10 cellular contexts compared by ENCODE assay signal in the genomic region with DNA sequence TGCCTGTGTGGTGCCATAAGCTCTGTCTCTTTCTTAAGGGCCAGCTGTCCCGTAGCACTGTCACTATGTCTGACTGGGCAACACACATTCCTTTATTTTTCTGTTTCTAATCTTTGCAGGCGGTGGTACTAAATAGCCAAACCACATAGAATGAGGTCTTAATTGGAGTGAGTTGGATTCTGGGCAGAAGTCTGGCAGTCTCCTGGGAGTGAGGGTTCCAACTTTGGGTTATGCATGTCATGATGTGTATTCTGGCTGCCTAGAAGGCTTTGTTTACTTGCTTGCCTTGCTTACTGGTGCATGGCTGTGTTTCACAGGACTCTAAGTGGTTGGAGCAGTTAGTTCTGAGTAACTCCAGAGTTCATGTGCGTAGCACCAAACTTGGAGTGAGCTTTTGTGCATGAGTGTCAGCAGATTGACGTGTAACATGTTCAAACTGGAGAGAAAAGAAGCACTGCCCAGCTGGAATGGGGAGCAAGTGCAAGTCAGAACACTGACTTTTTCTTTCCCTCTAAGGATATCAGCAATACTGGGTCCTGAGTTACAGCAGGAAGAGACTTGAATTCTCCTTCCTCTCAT.
DNase-seq lines count a peak whose midpoint lies in the region; FAIRE-seq and TF ChIP-seq lines count a peak whose summit lies in the region.
"Had no signal": no experiment of that assay in that cellular context is flagged by ENCODE, and none has a peak within 500 bp of the region (broad histone marks: within the 10 kb centered on the region; RNA-seq: fewer than 3 reads in every experiment).

No MANE protein-coding gene starts in this region.

- TF ChIP-seq CTCF in foreskin fibroblast (IDR thresholded peaks at IDR 0.05; ENCODE audit: low read depth, low read length), result no peak
- no peak for TF ChIP-seq CTCF in osteoblast (IDR thresholded peaks at IDR 0.05; ENCODE audit: extremely low read depth, low read depth, low read length)

- H4K20me1 ChIP-seq in BLaER1 (no peaks in the 10 kb centered on the region), osteoblast (ENCODE audit: insufficient read depth, low read length) (no peaks in the 10 kb centered on the region)

- no peak overlapping the region for H3K4me3 ChIP-seq in BLaER1
- no peak overlapping the region for H3K4me3 ChIP-seq in SJSA1
- H3K4me3 ChIP-seq in foreskin fibroblast (ENCODE audit: low read depth in 1 of 2, low read length in 2 of 2), result no peak overlapping the region
- H3K4me3 ChIP-seq in osteoblast (ENCODE audit: insufficient read depth, low read length), result peak overlapping the region; percentile 3

- H2AFZ ChIP-seq in osteoblast (ENCODE audit: low read length), result peak overlapping the region; percentile 3

- TF ChIP-seq POLR2A in GM12891 (IDR thresholded peaks at IDR 0.05; ENCODE audit: low read depth, low read length), result no peak

- FAIRE-seq in GM12891 (lab: Jason Lieb, UNC), result no peak

- H3K36me3 ChIP-seq in BLaER1 (no peaks in the 10 kb centered on the region), SJSA1 (no peaks in the 10 kb centered on the region), osteoblast (ENCODE audit: insufficient read depth, low read length) (no peaks in the 10 kb centered on the region)

- H3K27ac ChIP-seq in BLaER1, result no peak overlapping the region; the same call in 1 of the 2 replicates
- peak overlapping the region; percentile 3; the same call in 1 of the 2 replicates for H3K27ac ChIP-seq in SJSA1
- H3K27ac ChIP-seq in osteoblast (ENCODE audit: low read depth, low read length), result peak overlapping the region; percentile 81

- H3K27me3 ChIP-seq in BLaER1 (no peaks in the 10 kb centered on the region), SJSA1 (replicated peaks) (no peaks in the 10 kb centered on the region), osteoblast (ENCODE audit: insufficient read depth, low read length) (no peaks in the 10 kb centered on the region)

- H3K9me3 ChIP-seq in BLaER1 (no peaks in the 10 kb centered on the region; the same call in 1 of the 2 replicates), SJSA1 (replicated peaks) (no peaks in the 10 kb centered on the region), osteoblast (ENCODE audit: low read depth, low read length) (no peaks in the 10 kb centered on the region)

- H3K4me2 ChIP-seq in BLaER1 (peak overlapping the region; percentile 59), osteoblast (ENCODE audit: insufficient read depth, low read length) (peak overlapping the region; percentile 28)

- DNase-seq in SJSA1 (ENCODE audit: low read depth in 1 of 2, low spot score in 2 of 2) (peak in 1 of 2 experiments; percentile 43), foreskin fibroblast (peak; percentile 50 to 55), osteoblast (ENCODE audit: insufficient read length, low spot score, missing footprints) (peak; percentile 45), GM12891 (ENCODE audit: insufficient read length, low spot score) (no peak), SHP77 (lab: John Stamatoyannopoulos, UW) (no peak), mucosa of gallbladder (ENCODE audit: low spot score) (no peak), SW 1271 (lab: John Stamatoyannopoulos, UW) (no peak)
- DNase-seq: NCI-H1436 treated with DMSO at 0.1 percent for 48 hours, T-helper 9 cell had no signal

- peaks cover 14% of the 10 kb centered on the region for H3K4me1 ChIP-seq in BLaER1
- peaks cover 43% of the 10 kb centered on the region for H3K4me1 ChIP-seq in SJSA1 (replicated peaks)
- H3K4me1 ChIP-seq in osteoblast (ENCODE audit: insufficient read depth, low read length), result peaks cover 50% of the 10 kb centered on the region

- no peaks in the 10 kb centered on the region for H3K79me2 ChIP-seq in osteoblast (ENCODE audit: insufficient read depth, low read length)

- no peak overlapping the region for H3K9ac ChIP-seq in BLaER1

TF ChIP-seq in GM12891, 5 proteins besides CTCF, POLR2A, EP300 and RAD21:
- TF ChIP-seq POLR2AphosphoS5 (IDR thresholded peaks at IDR 0.05; ENCODE audit: low read depth, low read length), result no peak

Comparison
In these comparisons a context has a peak if more than half of its experiments do, and no peak if none do; other contexts are left out.
1. DNase-seq: peak in foreskin fibroblast (2 of 2) and osteoblast (single experiment); none in GM12891 (single experiment), SHP77 (0 of 2), mucosa of gallbladder (single experiment) and SW 1271 (0 of 2).